In genomic region chr3:177842743-177843734, GRCh38 we compare ENCODE assay signal across 12 cellular contexts.
"Had no signal": no experiment of that assay in that cellular context is flagged by ENCODE, and none has a peak within 500 bp of the region (broad histone marks: within the 10 kb centered on the region; RNA-seq: fewer than 3 reads in every experiment).

No MANE protein-coding gene starts in this region.

- H3K4me3 ChIP-seq: skin epidermis, thyroid gland had no signal

- H3K4me3 Mint-ChIP-seq: activated naive CD8-positive, alpha-beta T cell; naive thymus-derived CD4-positive, alpha-beta T cell had no signal

- H3K36me3 Mint-ChIP-seq: activated naive CD8-positive, alpha-beta T cell; naive thymus-derived CD4-positive, alpha-beta T cell had no signal

- ATAC-seq: naive thymus-derived CD4-positive, alpha-beta T cell had no signal

- H3K27ac ChIP-seq: brain microvascular endothelial cell, skin epidermis, thyroid gland, VCaP had no signal

- H3K36me3 ChIP-seq: brain microvascular endothelial cell, thyroid gland had no signal

- H3K27ac Mint-ChIP-seq: activated naive CD8-positive, alpha-beta T cell; naive thymus-derived CD4-positive, alpha-beta T cell had no signal

- H3K4me1 ChIP-seq: thyroid gland had no signal

- H3K9me3 ChIP-seq: thyroid gland had no signal

- DNase-seq: activated CD4-positive, alpha-beta T cell treated with anti-CD3 and anti-CD28 coated beads for 48 hours; activated CD8-positive, alpha-beta memory T cell treated with anti-CD3 and anti-CD28 coated beads for 24 hours; brain microvascular endothelial cell; glutamatergic neuron; naive thymus-derived CD4-positive, alpha-beta T cell; stimulated activated CD4-positive, alpha-beta T cell treated with anti-CD3 and anti-CD28 coated beads, Interleukin-4, amount 100 ng/mL, for 4 hours; T-helper 9 cell; thyroid gland had no signal

- H3K27me3 Mint-ChIP-seq: activated naive CD8-positive, alpha-beta T cell; naive thymus-derived CD4-positive, alpha-beta T cell had no signal

- FAIRE-seq: urothelium cell line had no signal

- H3K27me3 ChIP-seq: brain microvascular endothelial cell, thyroid gland had no signal
